ENCODE assay signal across 33 cellular contexts in genomic region chr17:61164517-61164916, GRCh38.
"Had no signal": no experiment of that assay in that cellular context is flagged by ENCODE, and none has a peak within 500 bp of the region (broad histone marks: within the 10 kb centered on the region; RNA-seq: fewer than 3 reads in every experiment).

No MANE protein-coding gene starts in this region.

- H3K27ac ChIP-seq: body of pancreas, esophagus muscularis mucosa, foreskin keratinocyte, gastrocnemius medialis, heart left ventricle had no signal

- H3K36me3 ChIP-seq: esophagus muscularis mucosa, gastrocnemius medialis, heart left ventricle had no signal

- H3K4me3 Mint-ChIP-seq: activated CD4-positive, alpha-beta T cell treated with anti-CD3 and anti-CD28 coated beads for 36 hours; activated CD8-positive, alpha-beta T cell treated with anti-CD3 and anti-CD28 coated beads for 36 hours; activated naive CD8-positive, alpha-beta T cell; activated T-cell treated with anti-CD3 and anti-CD28 coated beads, Interleukin-2, amount 50 U/mL, for 4 hours; activated T-helper 17 cell treated with anti-CD3 and anti-CD28 coated beads, Interleukin-2, amount 50 U/mL, for 72 hours; effector memory CD8-positive, alpha-beta T cell; T-cell; T-helper 1 cell treated with Interleukin-12 subunit alpha and Interleukin-12 subunit beta and Interleukin-4 antibody, amounts not matched to agents 30 μg/mL and 1 μg/mL, for 36 hours; T-helper 2 cell treated with Interferon-gamma antibody and Interleukin-4, amounts not matched to agents 5 μg/mL and 100 μg/mL, for 36 hours had no signal

- H3K27ac Mint-ChIP-seq: activated CD4-positive, alpha-beta T cell treated with anti-CD3 and anti-CD28 coated beads for 36 hours; activated CD8-positive, alpha-beta T cell treated with anti-CD3 and anti-CD28 coated beads for 36 hours; activated naive CD8-positive, alpha-beta T cell; activated T-helper 17 cell treated with anti-CD3 and anti-CD28 coated beads, Interleukin-2, amount 50 U/mL, for 72 hours; effector memory CD8-positive, alpha-beta T cell; T-cell; T-helper 1 cell treated with Interleukin-12 subunit alpha and Interleukin-12 subunit beta and Interleukin-4 antibody, amounts not matched to agents 30 μg/mL and 1 μg/mL, for 36 hours; T-helper 2 cell treated with Interferon-gamma antibody and Interleukin-4, amounts not matched to agents 5 μg/mL and 100 μg/mL, for 36 hours had no signal

- H3K27me3 ChIP-seq: body of pancreas, esophagus muscularis mucosa, foreskin keratinocyte, gastrocnemius medialis, heart left ventricle had no signal

- ATAC-seq: activated CD4-positive, alpha-beta T cell treated with anti-CD3 and anti-CD28 coated beads for 36 hours; activated CD8-positive, alpha-beta T cell treated with anti-CD3 and anti-CD28 coated beads for 36 hours; activated T-cell treated with anti-CD3 and anti-CD28 coated beads, Interleukin-2, amount 50 U/mL, for 4 hours; activated T-helper 17 cell treated with anti-CD3 and anti-CD28 coated beads, Interleukin-2, amount 50 U/mL, for 72 hours; body of pancreas; effector memory CD8-positive, alpha-beta T cell; foreskin keratinocyte; gastrocnemius medialis; heart left ventricle; T-cell had no signal

- H3K4me3 ChIP-seq: body of pancreas, esophagus muscularis mucosa, gastrocnemius medialis, heart left ventricle had no signal

- H3K27me3 Mint-ChIP-seq: activated CD4-positive, alpha-beta T cell treated with anti-CD3 and anti-CD28 coated beads for 36 hours; activated CD8-positive, alpha-beta T cell treated with anti-CD3 and anti-CD28 coated beads for 36 hours; activated naive CD8-positive, alpha-beta T cell; activated T-helper 17 cell treated with anti-CD3 and anti-CD28 coated beads, Interleukin-2, amount 50 U/mL, for 72 hours; effector memory CD8-positive, alpha-beta T cell; T-cell had no signal

- DNase-seq: activated CD4-positive, alpha-beta T cell treated with anti-CD3 and anti-CD28 coated beads for 36 hours; activated CD4-positive, alpha-beta T cell treated with anti-CD3 and anti-CD28 coated beads, Interleukin-2, amount 50 U/mL, for 1 hour; activated CD4-positive, alpha-beta T cell treated with anti-CD3 and anti-CD28 coated beads, Interleukin-2, amount 50 U/mL, for 48 hours; activated CD4-positive, CD25-positive, alpha-beta regulatory T cell; activated CD4-positive, CD25-positive, alpha-beta regulatory T cell treated with anti-CD3 and anti-CD28 coated beads, Interleukin-2, amount 50 U/mL, for 72 hours; activated CD8-positive, alpha-beta memory T cell treated with anti-CD3 and anti-CD28 coated beads for 24 hours; activated CD8-positive, alpha-beta T cell treated with anti-CD3 and anti-CD28 coated beads for 36 hours; activated effector memory CD4-positive, alpha-beta T cell treated with Interleukin-2 at 50 U/mL for 16 hours; activated gamma-delta T cell treated with Interleukin-2 at 50 U/mL for 16 hours; activated naive CD4-positive, alpha-beta T cell treated with anti-CD3 and anti-CD28 coated beads, Interleukin-2, amount 50 U/mL, for 16 hours; activated naive CD4-positive, alpha-beta T cell treated with Interleukin-2 at 50 U/mL for 16 hours; activated T-cell treated with anti-CD3 and anti-CD28 coated beads, Interleukin-2, amount 50 U/mL, for 4 hours; amniotic stem cell; anterior cingulate cortex; body of pancreas; caudate nucleus; cortex of kidney; dermis blood vessel endothelial cell; effector CD4-positive, alpha-beta T cell; effector memory CD8-positive, alpha-beta T cell; erythroblast; foreskin keratinocyte; gastrocnemius medialis; glutamatergic neuron; heart left ventricle; T-cell; T1000 had no signal

- H3K9me3 ChIP-seq: body of pancreas, esophagus muscularis mucosa, gastrocnemius medialis had no signal

- H3K4me1 ChIP-seq: body of pancreas, foreskin keratinocyte, gastrocnemius medialis, heart left ventricle had no signal

- FAIRE-seq: colon had no signal
